15 cellular contexts compared by ENCODE assay signal in genomic region chr12:57222286-57223190, GRCh38. TPM values are rescaled to one million over a fixed set of nuclear protein-coding genes. Genes with fewer than 3 reads are reported as not detected.
DNase-seq lines count a peak whose midpoint lies in the region; ATAC-seq and TF ChIP-seq lines count a peak whose summit lies in the region.
"Had no signal": no experiment of that assay in that cellular context is flagged by ENCODE, and none has a peak within 500 bp of the region (broad histone marks: within the 10 kb centered on the region; RNA-seq: fewer than 3 reads in every experiment).

No MANE protein-coding gene starts in this region.

- peak; percentile 5 for ATAC-seq in activated naive CD8-positive, alpha-beta T cell treated with anti-CD3 and anti-CD28 coated beads, Interleukin-2, amount 10 ng/mL, durations not matched to agents 7 days and 5 days (ENCODE audit: low read depth)
- ATAC-seq in stimulated activated effector memory CD8-positive, alpha-beta T cell treated with anti-CD3 and anti-CD28 coated beads, Interleukin-12 subunit alpha, Interleukin-12 subunit beta, amount 100 ng/mL, for 72 hours: no peak
- no peak for ATAC-seq in WTC11
- no peak for ATAC-seq in GM18498 (IDR thresholded peaks at IDR 0.05; ENCODE audit: unreplicated experiment)

- no peaks in the 10 kb centered on the region for H3K36me3 Mint-ChIP-seq in activated naive CD8-positive, alpha-beta T cell treated with anti-CD3 and anti-CD28 coated beads, Interleukin-2, amount 10 ng/mL, durations not matched to agents 7 days and 5 days
- no peaks in the 10 kb centered on the region for H3K36me3 Mint-ChIP-seq in activated naive CD8-positive, alpha-beta T cell treated with anti-CD3 and anti-CD28 coated beads for 36 hours
- H3K36me3 Mint-ChIP-seq in glutamatergic neuron (ENCODE audit: unreplicated experiment): no peaks in the 10 kb centered on the region
- H3K36me3 Mint-ChIP-seq in stimulated activated effector memory CD8-positive, alpha-beta T cell treated with anti-CD3 and anti-CD28 coated beads, Interleukin-12 subunit alpha, Interleukin-12 subunit beta, amount 100 ng/mL, for 72 hours: peaks cover 7% of the 10 kb centered on the region
- no peaks in the 10 kb centered on the region for H3K36me3 Mint-ChIP-seq in WTC11

- no peak overlapping the region for H3K27ac Mint-ChIP-seq in activated naive CD8-positive, alpha-beta T cell treated with anti-CD3 and anti-CD28 coated beads, Interleukin-2, amount 10 ng/mL, durations not matched to agents 7 days and 5 days
- no peak overlapping the region for H3K27ac Mint-ChIP-seq in activated naive CD8-positive, alpha-beta T cell treated with anti-CD3 and anti-CD28 coated beads for 36 hours
- H3K27ac Mint-ChIP-seq in glutamatergic neuron (ENCODE audit: unreplicated experiment) (no peak overlapping the region), WTC11 (no peak overlapping the region)
- no peak overlapping the region for H3K27ac Mint-ChIP-seq in stimulated activated effector memory CD8-positive, alpha-beta T cell treated with anti-CD3 and anti-CD28 coated beads, Interleukin-12 subunit alpha, Interleukin-12 subunit beta, amount 100 ng/mL, for 72 hours

- peak; percentile 49 for DNase-seq in activated naive CD8-positive, alpha-beta T cell treated with anti-CD3 and anti-CD28 coated beads, Interleukin-2, amount 10 ng/mL, durations not matched to agents 7 days and 5 days
- no peak for DNase-seq in activated naive CD8-positive, alpha-beta T cell treated with anti-CD3 and anti-CD28 coated beads for 36 hours
- DNase-seq in NCI-H69 (lab: John Stamatoyannopoulos, UW) (peak; percentile 54), glutamatergic neuron (no peak), WTC11 (ENCODE audit: low spot score) (no peak), dermis blood vessel endothelial cell (no peak)
- DNase-seq in stimulated activated effector memory CD8-positive, alpha-beta T cell treated with anti-CD3 and anti-CD28 coated beads, Interleukin-12 subunit alpha, Interleukin-12 subunit beta, amount 100 ng/mL, for 72 hours (ENCODE audit: low spot score in 2 of 2): no peak
- DNase-seq: AML-193; CD4-positive, CD25-positive, alpha-beta regulatory T cell; H7; NCI-H2029; NCI-H524; PC-9 had no signal

- peaks cover 47% of the 10 kb centered on the region for H3K4me1 Mint-ChIP-seq in activated naive CD8-positive, alpha-beta T cell treated with anti-CD3 and anti-CD28 coated beads, Interleukin-2, amount 10 ng/mL, durations not matched to agents 7 days and 5 days
- H3K4me1 Mint-ChIP-seq in activated naive CD8-positive, alpha-beta T cell treated with anti-CD3 and anti-CD28 coated beads for 36 hours: peaks cover 36% of the 10 kb centered on the region
- peaks cover 48% of the 10 kb centered on the region for H3K4me1 Mint-ChIP-seq in glutamatergic neuron (ENCODE audit: low read depth, unreplicated experiment)
- peaks cover 80% of the 10 kb centered on the region for H3K4me1 Mint-ChIP-seq in stimulated activated effector memory CD8-positive, alpha-beta T cell treated with anti-CD3 and anti-CD28 coated beads, Interleukin-12 subunit alpha, Interleukin-12 subunit beta, amount 100 ng/mL, for 72 hours
- peaks cover 57% of the 10 kb centered on the region for H3K4me1 Mint-ChIP-seq in WTC11

- TF ChIP-seq CTCF in glutamatergic neuron (IDR thresholded peaks at IDR 0.05; ENCODE audit: partially characterized antibody, unreplicated experiment) (no peak), WTC11 (IDR thresholded peaks at IDR 0.05) (no peak)

- peaks cover 82% of the 10 kb centered on the region for H3K27me3 Mint-ChIP-seq in activated naive CD8-positive, alpha-beta T cell treated with anti-CD3 and anti-CD28 coated beads, Interleukin-2, amount 10 ng/mL, durations not matched to agents 7 days and 5 days
- H3K27me3 Mint-ChIP-seq in activated naive CD8-positive, alpha-beta T cell treated with anti-CD3 and anti-CD28 coated beads for 36 hours: peaks cover 95% of the 10 kb centered on the region
- peaks cover 41% of the 10 kb centered on the region for H3K27me3 Mint-ChIP-seq in glutamatergic neuron (ENCODE audit: unreplicated experiment)
- peaks cover 96% of the 10 kb centered on the region for H3K27me3 Mint-ChIP-seq in WTC11 (ENCODE audit: low read depth)

- no peaks in the 10 kb centered on the region for H3K9me3 Mint-ChIP-seq in activated naive CD8-positive, alpha-beta T cell treated with anti-CD3 and anti-CD28 coated beads, Interleukin-2, amount 10 ng/mL, durations not matched to agents 7 days and 5 days
- H3K9me3 Mint-ChIP-seq in activated naive CD8-positive, alpha-beta T cell treated with anti-CD3 and anti-CD28 coated beads for 36 hours: no peaks in the 10 kb centered on the region
- H3K9me3 Mint-ChIP-seq in glutamatergic neuron (ENCODE audit: unreplicated experiment) (peaks cover 21% of the 10 kb centered on the region), WTC11 (no peaks in the 10 kb centered on the region)
- no peaks in the 10 kb centered on the region for H3K9me3 Mint-ChIP-seq in stimulated activated effector memory CD8-positive, alpha-beta T cell treated with anti-CD3 and anti-CD28 coated beads, Interleukin-12 subunit alpha, Interleukin-12 subunit beta, amount 100 ng/mL, for 72 hours

- CTCF ChIA-PET in WTC11 (lab: Charles Lee): interaction anchor here (0.6 to 10.4 kb wide), 5 partner anchors 7 to 238 kb away, joined by 3 to 660 read pairs (median 42); partner anchors contain the start of genes GLI1, NXPH4, SHMT2 and STAC3

- POLR2A ChIA-PET in activated naive CD8-positive, alpha-beta T cell treated with anti-CD3 and anti-CD28 coated beads, Interleukin-2, amount 10 ng/mL, durations not matched to agents 7 days and 5 days (lab: Charles Lee): interaction anchor here (0.6 to 2.9 kb wide), 3 partner anchors 9 to 20 kb away, joined by 3 to 22 read pairs (median 5); a partner anchor contains a TSS
- POLR2A ChIA-PET in WTC11 (lab: Charles Lee): interaction anchor here (0.7 to 7.6 kb wide), 2 partner anchors 8 to 17 kb away, joined by 4 to 97 read pairs; a partner anchor contains a TSS

- H3K4me3 Mint-ChIP-seq in activated naive CD8-positive, alpha-beta T cell treated with anti-CD3 and anti-CD28 coated beads, Interleukin-2, amount 10 ng/mL, durations not matched to agents 7 days and 5 days: no peak overlapping the region
- H3K4me3 Mint-ChIP-seq in activated naive CD8-positive, alpha-beta T cell treated with anti-CD3 and anti-CD28 coated beads for 36 hours: no peak overlapping the region
- H3K4me3 Mint-ChIP-seq in glutamatergic neuron (ENCODE audit: unreplicated experiment): peak overlapping the region; percentile 74
- peak overlapping the region; percentile 11 for H3K4me3 Mint-ChIP-seq in stimulated activated effector memory CD8-positive, alpha-beta T cell treated with anti-CD3 and anti-CD28 coated beads, Interleukin-12 subunit alpha, Interleukin-12 subunit beta, amount 100 ng/mL, for 72 hours
- no peak overlapping the region for H3K4me3 Mint-ChIP-seq in WTC11

TF ChIP-seq in WTC11, 78 proteins besides CTCF, POLR2A, EP300 and RAD21 (continues in another document):
- no peak for TF ChIP-seq ZNF671 (CRISPR knock-in tag; IDR thresholded peaks at IDR 0.05)
- TF ChIP-seq ZSCAN18 (CRISPR knock-in tag; IDR thresholded peaks at IDR 0.05): no peak
- no peak for TF ChIP-seq NFATC4 (CRISPR knock-in tag; IDR thresholded peaks at IDR 0.05)
- no peak for TF ChIP-seq TEAD1 (CRISPR knock-in tag; IDR thresholded peaks at IDR 0.05)
- no peak for TF ChIP-seq ELF4 (CRISPR knock-in tag; IDR thresholded peaks at IDR 0.05; ENCODE audit: low read depth)
- no peak for TF ChIP-seq PRRX2 (CRISPR knock-in tag; IDR thresholded peaks at IDR 0.05)
- no peak for TF ChIP-seq FOXJ3 (CRISPR knock-in tag; IDR thresholded peaks at IDR 0.05; ENCODE audit: borderline replicate concordance)

RNA-seq across cellular contexts. Expression of gene NXPH4, which starts 5.9 kb away (rescaled TPM):
- total RNA-seq in activated naive CD8-positive, alpha-beta T cell treated with anti-CD3 and anti-CD28 coated beads, Interleukin-2, amount 10 ng/mL, durations not matched to agents 7 days and 5 days: 1 to 10 TPM; 1.7 to 2.4 TPM
- total RNA-seq in activated naive CD8-positive, alpha-beta T cell treated with anti-CD3 and anti-CD28 coated beads for 36 hours: under 1 TPM; 0.19 to 0.26 TPM
- total RNA-seq in glutamatergic neuron (ENCODE audit: unreplicated experiment): 10.5 TPM
- 3.7 to 4.9 TPM (median 4.4 TPM) in 3 replicates for total RNA-seq in WTC11 (2021)
- 0.51 TPM in 1 of 2 replicates, not detected in the other for total RNA-seq in dermis blood vessel endothelial cell

RNA-seq across cellular contexts. Expression of gene SHMT2, which starts 7.0 kb away (rescaled TPM):
- 100 to 1,000 TPM; 142 to 159 TPM for total RNA-seq in activated naive CD8-positive, alpha-beta T cell treated with anti-CD3 and anti-CD28 coated beads, Interleukin-2, amount 10 ng/mL, durations not matched to agents 7 days and 5 days
- total RNA-seq in activated naive CD8-positive, alpha-beta T cell treated with anti-CD3 and anti-CD28 coated beads for 36 hours: 100 to 1,000 TPM; 517 to 532 TPM
- total RNA-seq in glutamatergic neuron (ENCODE audit: unreplicated experiment): 165 TPM
- 262 to 297 TPM (median 265 TPM) in 3 replicates for total RNA-seq in WTC11 (2021)
- total RNA-seq in dermis blood vessel endothelial cell: 140 and 291 TPM in 2 replicates

RNA-seq across cellular contexts. Expression of gene STAC3, which starts 28.4 kb away (rescaled TPM):
- total RNA-seq in activated naive CD8-positive, alpha-beta T cell treated with anti-CD3 and anti-CD28 coated beads, Interleukin-2, amount 10 ng/mL, durations not matched to agents 7 days and 5 days: 10 to 100 TPM; 10.7 to 11.4 TPM
- total RNA-seq in activated naive CD8-positive, alpha-beta T cell treated with anti-CD3 and anti-CD28 coated beads for 36 hours: 1 to 10 TPM; 2.0 to 2.6 TPM
- total RNA-seq in glutamatergic neuron (ENCODE audit: unreplicated experiment): 12.1 TPM
- 3.2 to 3.4 TPM (median 3.3 TPM) in 3 replicates for total RNA-seq in WTC11 (2021)
- 0.65 TPM in 1 of 2 replicates, not detected in the other for total RNA-seq in dermis blood vessel endothelial cell
- total RNA-seq: SK-MEL-5 had no signal

Comparison
In these comparisons a context has a peak if more than half of its experiments do, and no peak if none do; other contexts are left out.
1. DNase-seq: peak in activated naive CD8-positive, alpha-beta T cell treated with anti-CD3 and anti-CD28 coated beads, Interleukin-2, amount 10 ng/mL, durations not matched to agents 7 days and 5 days (single experiment) and NCI-H69 (single experiment); none in activated naive CD8-positive, alpha-beta T cell treated with anti-CD3 and anti-CD28 coated beads for 36 hours (single experiment), glutamatergic neuron (single experiment), stimulated activated effector memory CD8-positive, alpha-beta T cell treated with anti-CD3 and anti-CD28 coated beads, Interleukin-12 subunit alpha, Interleukin-12 subunit beta, amount 100 ng/mL, for 72 hours (0 of 2), WTC11 (single experiment) and dermis blood vessel endothelial cell (single experiment).
2. H3K4me3 Mint-ChIP-seq: peak in glutamatergic neuron (single experiment) and stimulated activated effector memory CD8-positive, alpha-beta T cell treated with anti-CD3 and anti-CD28 coated beads, Interleukin-12 subunit alpha, Interleukin-12 subunit beta, amount 100 ng/mL, for 72 hours (single experiment); none in activated naive CD8-positive, alpha-beta T cell treated with anti-CD3 and anti-CD28 coated beads, Interleukin-2, amount 10 ng/mL, durations not matched to agents 7 days and 5 days (single experiment), activated naive CD8-positive, alpha-beta T cell treated with anti-CD3 and anti-CD28 coated beads for 36 hours (single experiment) and WTC11 (single experiment).